ENCODE assay signal across 17 cellular contexts in the genomic region with DNA sequence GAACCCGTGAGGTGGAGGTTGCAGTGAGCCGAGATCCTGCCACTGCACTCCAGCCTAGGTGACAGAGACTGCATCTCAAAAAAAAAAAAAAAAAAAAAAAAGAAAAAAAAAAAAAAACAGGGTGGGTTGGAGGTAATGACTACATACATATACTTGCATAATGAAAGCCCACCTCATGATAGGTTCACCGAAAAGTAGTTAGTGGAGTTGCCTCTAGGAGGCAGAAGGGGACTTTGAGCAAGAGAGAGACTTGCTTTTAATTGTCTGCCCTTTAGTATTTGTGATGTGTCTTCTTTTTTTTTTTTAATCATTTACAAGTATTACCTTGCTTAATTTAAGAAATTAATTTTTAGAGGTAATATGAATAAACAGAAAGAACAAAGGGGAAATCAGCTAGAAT.
DNase-seq lines count a peak whose midpoint lies in the region; ATAC-seq and TF ChIP-seq lines count a peak whose summit lies in the region.
"Had no signal": no experiment of that assay in that cellular context is flagged by ENCODE, and none has a peak within 500 bp of the region (broad histone marks: within the 10 kb centered on the region; RNA-seq: fewer than 3 reads in every experiment).

No MANE protein-coding gene starts in this region.

- no peak overlapping the region for H3K27ac ChIP-seq in GM23338 (ENCODE audit: low read depth)
- H3K27ac ChIP-seq in Panc1 (ENCODE audit: low read length) = no peak overlapping the region
- no peak overlapping the region for H3K27ac ChIP-seq in prostate gland
- H3K27ac ChIP-seq: coronary artery, Peyer's patch had no signal

- CTCF ChIA-PET in Panc1 (lab: Charles Lee) = interaction anchor here (0.6 to 1.2 kb wide), 5 partner anchors 88 to 222 kb away, joined by 3 to 7 read pairs (median 4); no protein-coding TSS in a partner anchor

- TF ChIP-seq POLR2A in prostate gland (IDR thresholded peaks at IDR 0.05) = no peak

- H3K9me3 ChIP-seq in Panc1 (ENCODE audit: control insufficient read depth, insufficient read depth, low read depth, low read length) = no peaks in the 10 kb centered on the region
- no peaks in the 10 kb centered on the region for H3K9me3 ChIP-seq in prostate gland
- H3K9me3 ChIP-seq: heart right ventricle, Peyer's patch had no signal

- H3K4me1 ChIP-seq in GM23338 (ENCODE audit: insufficient read depth) (no peaks in the 10 kb centered on the region), Panc1 (ENCODE audit: control insufficient read depth, insufficient read depth, low read length) (no peaks in the 10 kb centered on the region), prostate gland (replicated peaks) (no peaks in the 10 kb centered on the region)

- peaks cover 2% of the 10 kb centered on the region; the same call in 2 of the 3 replicates for H3K36me3 Mint-ChIP-seq in GM23338 (ENCODE audit: low read depth)

- H3K36me3 ChIP-seq in GM23338 (ENCODE audit: insufficient read depth) (no peaks in the 10 kb centered on the region), Panc1 (ENCODE audit: control insufficient read depth, insufficient read depth, low read length) (no peaks in the 10 kb centered on the region), prostate gland (no peaks in the 10 kb centered on the region)

- POLR2A ChIA-PET in Panc1 (lab: Charles Lee) = no interaction called here

- no peak overlapping the region for H3K4me2 ChIP-seq in GM23338

- no peaks in the 10 kb centered on the region for H3F3A ChIP-seq in GM23338 (replicated peaks; ENCODE audit: low read depth)

- H4K20me1 ChIP-seq in GM23338 (replicated peaks; ENCODE audit: insufficient read depth) = no peaks in the 10 kb centered on the region; the same call in 1 of the 2 replicates

- peak in 1 of 2 experiments; percentile 41; a peak in 3 of 4 replicates for TF ChIP-seq CTCF in GM23338 (conservative IDR thresholded peaks at IDR 0.05; ENCODE audit: low read depth in 2 of 2)
- peak; percentile 33 for TF ChIP-seq CTCF in Panc1 (IDR thresholded peaks at IDR 0.05)
- peak; percentile 2 for TF ChIP-seq CTCF in foreskin fibroblast (IDR thresholded peaks at IDR 0.05; ENCODE audit: low read depth, low read length)
- TF ChIP-seq CTCF in prostate gland (IDR thresholded peaks at IDR 0.05) = no peak

- H3K27me3 ChIP-seq in GM23338 (ENCODE audit: insufficient read depth) = no peaks in the 10 kb centered on the region
- no peaks in the 10 kb centered on the region for H3K27me3 ChIP-seq in Panc1 (ENCODE audit: control insufficient read depth, insufficient read depth, low read length)
- no peaks in the 10 kb centered on the region for H3K27me3 ChIP-seq in prostate gland (replicated peaks; ENCODE audit: insufficient read depth)
- H3K27me3 ChIP-seq: heart right ventricle, Peyer's patch had no signal

- no peak overlapping the region for H3K27ac Mint-ChIP-seq in GM23338

- no peaks in the 10 kb centered on the region for H3K9me3 Mint-ChIP-seq in GM23338

- no peaks in the 10 kb centered on the region for H3K79me2 ChIP-seq in GM23338 (replicated peaks; ENCODE audit: insufficient read depth)

- DNase-seq in AML-193 (lab: John Stamatoyannopoulos, UW) = peak; percentile 21 to 25
- peak; percentile 48 for DNase-seq in GM23338 (ENCODE audit: low spot score)
- DNase-seq in Panc1 (ENCODE audit: low read depth, low spot score) = no peak
- DNase-seq in foreskin fibroblast = no peak
- DNase-seq in left colon = no peak
- DNase-seq in NCI-H524 treated with DMSO at 0.1 percent for 48 hours (lab: John Stamatoyannopoulos, UW) = no peak
- no peak for DNase-seq in prostate gland (ENCODE audit: low spot score)
- DNase-seq in pons (ENCODE audit: low spot score) = no peak
- DNase-seq: activated CD4-positive, CD25-positive, alpha-beta regulatory T cell; activated effector memory CD4-positive, alpha-beta T cell treated with anti-CD3 and anti-CD28 coated beads, Interleukin-2, amount 50 U/mL, for 16 hours; DMS153; heart right ventricle; midbrain; NCI-H1048; Peyer's patch had no signal

- intact Hi-C loops in Panc1 (cut with micrococcal nuclease; ENCODE audit: unreplicated experiment) = no loop called here
- intact Hi-C loops in left colon (cut with DNase I, micrococcal nuclease) = loop anchor here (5.0 to 10.0 kb wide), 3 partner anchors 105 to 193 kb away; no protein-coding TSS in a partner anchor
- intact Hi-C loops in prostate gland (cut with DNase I) = loop anchor here (2.0 to 10.0 kb wide), 3 partner anchors 53 to 395 kb away; no protein-coding TSS in a partner anchor

- ATAC-seq in GM23338 (no peak), Panc1 (no peak), left colon (no peak)
- ATAC-seq: heart right ventricle, sciatic nerve had no signal

- H3K9me2 ChIP-seq in GM23338 (ENCODE audit: insufficient read depth) = no peaks in the 10 kb centered on the region

- H3K4me3 ChIP-seq in GM23338 (no peak overlapping the region), Panc1 (ENCODE audit: low read depth in 2 of 2, low read length in 2 of 2) (no peak overlapping the region), foreskin fibroblast (ENCODE audit: low read depth in 1 of 2, low read length in 2 of 2) (no peak overlapping the region), prostate gland (no peak overlapping the region)
- H3K4me3 ChIP-seq: coronary artery, heart right ventricle, Peyer's patch had no signal

- peaks cover 2% of the 10 kb centered on the region; the same call in 2 of the 3 replicates for H3K4me1 Mint-ChIP-seq in GM23338

- H3K27me3 Mint-ChIP-seq in GM23338 (ENCODE audit: insufficient read depth, low read depth, poor library complexity) = peaks cover 6% of the 10 kb centered on the region

- H3K4me3 Mint-ChIP-seq in GM23338 = no peak overlapping the region

- in situ Hi-C loops in Panc1 (cut with HindIII; ENCODE audit: low pct_unique_long_range_greater_than_20kb, low sequenced_read_pairs) = loop anchor here (5.0 kb wide), 1 partner anchor 103 kb away; no protein-coding TSS in a partner anchor

- WGBS in prostate gland = 72% methylated on average over 3 of the region's 3 CpGs

- no peak overlapping the region for H2AFZ ChIP-seq in GM23338

- BruUV-seq in Panc1 (replicated peaks; lab: Mats Ljungman, UMichigan) = no TSS peak

TF ChIP-seq in GM23338, 12 proteins besides CTCF, POLR2A, EP300 and RAD21 (continues in another document):
- no peak for TF ChIP-seq EZH2phosphoT487 (IDR thresholded peaks at IDR 0.05; ENCODE audit: unreplicated experiment)
- TF ChIP-seq CREB1 (CRISPR knock-in tag; IDR thresholded peaks at IDR 0.05; ENCODE audit: low read depth) = no peak
- TF ChIP-seq JUNB (IDR thresholded peaks at IDR 0.05; ENCODE audit: unreplicated experiment) = no peak
- no peak for TF ChIP-seq ZNF114 (CRISPR knock-in tag; IDR thresholded peaks at IDR 0.05)
- no peak for TF ChIP-seq NANOG (IDR thresholded peaks at IDR 0.05; ENCODE audit: borderline replicate concordance)
- TF ChIP-seq, protein P1, sequence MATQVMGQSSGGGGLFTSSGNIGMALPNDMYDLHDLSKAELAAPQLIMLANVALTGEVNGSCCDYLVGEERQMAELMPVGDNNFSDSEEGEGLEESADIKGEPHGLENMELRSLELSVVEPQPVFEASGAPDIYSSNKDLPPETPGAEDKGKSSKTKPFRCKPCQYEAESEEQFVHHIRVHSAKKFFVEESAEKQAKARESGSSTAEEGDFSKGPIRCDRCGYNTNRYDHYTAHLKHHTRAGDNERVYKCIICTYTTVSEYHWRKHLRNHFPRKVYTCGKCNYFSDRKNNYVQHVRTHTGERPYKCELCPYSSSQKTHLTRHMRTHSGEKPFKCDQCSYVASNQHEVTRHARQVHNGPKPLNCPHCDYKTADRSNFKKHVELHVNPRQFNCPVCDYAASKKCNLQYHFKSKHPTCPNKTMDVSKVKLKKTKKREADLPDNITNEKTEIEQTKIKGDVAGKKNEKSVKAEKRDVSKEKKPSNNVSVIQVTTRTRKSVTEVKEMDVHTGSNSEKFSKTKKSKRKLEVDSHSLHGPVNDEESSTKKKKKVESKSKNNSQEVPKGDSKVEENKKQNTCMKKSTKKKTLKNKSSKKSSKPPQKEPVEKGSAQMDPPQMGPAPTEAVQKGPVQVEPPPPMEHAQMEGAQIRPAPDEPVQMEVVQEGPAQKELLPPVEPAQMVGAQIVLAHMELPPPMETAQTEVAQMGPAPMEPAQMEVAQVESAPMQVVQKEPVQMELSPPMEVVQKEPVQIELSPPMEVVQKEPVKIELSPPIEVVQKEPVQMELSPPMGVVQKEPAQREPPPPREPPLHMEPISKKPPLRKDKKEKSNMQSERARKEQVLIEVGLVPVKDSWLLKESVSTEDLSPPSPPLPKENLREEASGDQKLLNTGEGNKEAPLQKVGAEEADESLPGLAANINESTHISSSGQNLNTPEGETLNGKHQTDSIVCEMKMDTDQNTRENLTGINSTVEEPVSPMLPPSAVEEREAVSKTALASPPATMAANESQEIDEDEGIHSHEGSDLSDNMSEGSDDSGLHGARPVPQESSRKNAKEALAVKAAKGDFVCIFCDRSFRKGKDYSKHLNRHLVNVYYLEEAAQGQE (IDR thresholded peaks at IDR 0.05; ENCODE audit: unreplicated experiment) = no peak
- TF ChIP-seq ZNF331 (CRISPR knock-in tag; IDR thresholded peaks at IDR 0.05; ENCODE audit: low read depth) = no peak

Comparison
In these comparisons a context has a peak if more than half of its experiments do, and no peak if none do; other contexts are left out.
1. DNase-seq: peak in AML-193 (2 of 2) and GM23338 (single experiment); none in Panc1 (single experiment), foreskin fibroblast (0 of 2), left colon (0 of 2), NCI-H524 treated with DMSO at 0.1 percent for 48 hours (single experiment), prostate gland (single experiment) and pons (single experiment).
2. CTCF ChIP-seq: peak in Panc1 (single experiment) and foreskin fibroblast (single experiment); none in prostate gland (0 of 4).